In the genomic region with DNA sequence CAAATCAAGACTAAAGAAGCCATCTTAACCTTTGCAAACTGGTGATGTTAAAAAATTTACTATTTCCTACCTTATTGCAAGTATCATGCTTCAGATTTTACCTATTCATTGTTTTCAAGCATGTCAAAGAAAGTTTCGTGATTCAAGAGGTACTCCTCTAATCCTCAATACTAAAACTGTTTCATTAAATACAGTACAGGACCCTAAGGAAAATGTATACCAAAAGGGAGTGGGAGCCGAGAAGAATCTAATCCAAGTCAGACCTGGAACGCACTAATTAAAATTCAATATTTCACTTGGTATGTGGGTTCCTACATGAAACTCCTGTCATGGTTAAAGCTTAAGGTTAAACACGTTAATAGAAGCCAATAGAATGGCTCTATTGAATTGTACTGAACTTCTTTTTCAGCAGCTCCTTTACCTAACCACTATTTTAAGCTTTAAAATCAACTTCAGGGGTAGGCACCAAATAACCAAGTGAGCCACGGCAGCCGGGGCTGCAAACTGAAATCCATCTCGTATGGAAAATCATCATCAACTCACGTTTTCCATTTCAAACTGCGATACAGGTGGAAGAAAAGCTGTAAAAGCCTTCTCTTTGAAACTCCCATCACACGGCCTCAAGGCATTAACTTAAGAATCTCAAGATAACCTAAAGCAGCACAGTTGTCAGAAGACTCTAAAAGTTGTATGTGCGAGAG, we compare ENCODE assay signal across 8 cellular contexts.
DNase-seq lines count a peak whose midpoint lies in the region; ATAC-seq and TF ChIP-seq lines count a peak whose summit lies in the region.

No MANE protein-coding gene starts in this region.

- intact Hi-C loops in dorsolateral prefrontal cortex (cut with DNase I), result loop anchor here (5.0 to 10.0 kb wide), 5 partner anchors 54 to 394 kb away; no protein-coding TSS in a partner anchor

- DNase-seq in activated effector memory CD4-positive, alpha-beta T cell treated with anti-CD3 and anti-CD28 coated beads, Interleukin-2, amount 50 U/mL, for 16 hours, result peak; percentile 66
- DNase-seq in activated effector memory CD4-positive, alpha-beta T cell treated with Interleukin-2 at 50 U/mL for 16 hours, result no peak
- DNase-seq in T-helper 17 cell, result no peak
- no peak for DNase-seq in dorsolateral prefrontal cortex
- DNase-seq in naive thymus-derived CD8-positive, alpha-beta T cell, result peak in 3 of 10 donors; percentile 19 to 26 (median 22)
- DNase-seq in amniotic stem cell (lab: John Stamatoyannopoulos, UW), result no peak
- DNase-seq in stimulated activated CD8-positive, alpha-beta memory T cell treated with anti-CD3 and anti-CD28 coated beads, Interleukin-4, amount 100 ng/mL, for 48 hours, result no peak

- H3K27ac ChIP-seq in dorsolateral prefrontal cortex, result peak overlapping the region in 56 of 59 donors; percentile 11 to 98 (median 95)

- H3K4me1 Mint-ChIP-seq in T-helper 17 cell, result peaks cover 27% of the 10 kb centered on the region
- peaks cover 17 to 46% (median 40%) of the 10 kb centered on the region in 4 donors for H3K4me1 Mint-ChIP-seq in naive thymus-derived CD8-positive, alpha-beta T cell

- no peaks in the 10 kb centered on the region for H3K27me3 ChIP-seq in dorsolateral prefrontal cortex

- peak overlapping the region; percentile 55 to 93 (median 85) for H3K4me3 ChIP-seq in dorsolateral prefrontal cortex

- H3K4me3 Mint-ChIP-seq in T-helper 17 cell, result peak overlapping the region; percentile 98
- H3K4me3 Mint-ChIP-seq in naive thymus-derived CD8-positive, alpha-beta T cell, result peak overlapping the region; percentile 85 to 95 (median 94)

- H3K27ac Mint-ChIP-seq in T-helper 17 cell, result peak overlapping the region; percentile 88
- peak overlapping the region; percentile 75 to 95 (median 94) for H3K27ac Mint-ChIP-seq in naive thymus-derived CD8-positive, alpha-beta T cell

- H3K36me3 Mint-ChIP-seq in T-helper 17 cell (ENCODE audit: low read depth), result peaks cover 7% of the 10 kb centered on the region
- no peaks in the 10 kb centered on the region for H3K36me3 Mint-ChIP-seq in naive thymus-derived CD8-positive, alpha-beta T cell

- H3K9me3 ChIP-seq in T-helper 17 cell (ENCODE audit: control insufficient read depth, low read length, poor library complexity, severe bottlenecking), result no peaks in the 10 kb centered on the region

- no peak for TF ChIP-seq CTCF in dorsolateral prefrontal cortex (IDR thresholded peaks at IDR 0.05 in 54 of 56, conservative IDR thresholded peaks at IDR 0.05 in 2 of 56; ENCODE audit: low read depth in 1 of 56, partially characterized antibody in 56 of 56)

- no peaks in the 10 kb centered on the region for H3K27me3 Mint-ChIP-seq in T-helper 17 cell
- H3K27me3 Mint-ChIP-seq in naive thymus-derived CD8-positive, alpha-beta T cell, result peaks cover 0 to 1% (median 0%) of the 10 kb centered on the region in 5 donors

- H3K9me3 Mint-ChIP-seq in naive thymus-derived CD8-positive, alpha-beta T cell, result no peaks in the 10 kb centered on the region

- POLR2A ChIA-PET in naive thymus-derived CD8-positive, alpha-beta T cell (lab: Charles Lee), result interaction anchor here (1.3 to 2.1 kb wide), 2 partner anchors 11 to 52 kb away, joined by 3 to 12 read pairs; no protein-coding TSS in a partner anchor

- ATAC-seq in T-helper 17 cell, result no peak
- ATAC-seq in naive thymus-derived CD8-positive, alpha-beta T cell, result no peak
- no peak for ATAC-seq in GM21526 (IDR thresholded peaks at IDR 0.05; ENCODE audit: low FRiP score, unreplicated experiment)
